40 cellular contexts compared by ENCODE assay signal in genomic region chr11:59883597-59883996, GRCh38. TPM values are rescaled to one million over a fixed set of nuclear protein-coding genes. Genes with fewer than 3 reads are reported as not detected.
"Had no signal": no experiment of that assay in that cellular context is flagged by ENCODE, and none has a peak within 500 bp of the region (broad histone marks: within the 10 kb centered on the region; RNA-seq: fewer than 3 reads in every experiment).

No MANE protein-coding gene starts in this region.

- H3K4me1 ChIP-seq: adrenal gland, ascending aorta, body of pancreas, breast epithelium had no signal

- ATAC-seq: activated naive CD4-positive, alpha-beta T cell treated with anti-CD3 and anti-CD28 coated beads, Interleukin-2, amount 50 U/mL, for 72 hours; activated naive CD8-positive, alpha-beta T cell treated with anti-CD3 and anti-CD28 coated beads, Interleukin-2, amount 50 U/mL, for 24 hours; activated T-cell treated with anti-CD3 and anti-CD28 coated beads, Interleukin-2, amount 50 U/mL, for 4 hours; activated T-cell treated with anti-CD3 and anti-CD28 coated beads, Interleukin-2, amount 50 U/mL, for 72 hours; activated T-helper 17 cell treated with anti-CD3 and anti-CD28 coated beads, Interleukin-2, amount 50 U/mL, for 72 hours; body of pancreas had no signal

- H3K27me3 ChIP-seq: adrenal gland, ascending aorta, body of pancreas, brain microvascular endothelial cell, breast epithelium, cardiac muscle cell had no signal

- H3K27ac ChIP-seq: adrenal gland, ascending aorta, body of pancreas, brain microvascular endothelial cell, breast epithelium, cardiac muscle cell had no signal

- DNase-seq: activated effector memory CD4-positive, alpha-beta T cell treated with anti-CD3 and anti-CD28 coated beads, Interleukin-2, amount 50 U/mL, for 16 hours; activated effector memory CD4-positive, alpha-beta T cell treated with Interleukin-2 at 50 U/mL for 16 hours; activated gamma-delta T cell; activated gamma-delta T cell treated with Interleukin-2 at 50 U/mL for 16 hours; activated naive CD4-positive, alpha-beta T cell; activated naive CD4-positive, alpha-beta T cell treated with anti-CD3 and anti-CD28 coated beads for 36 hours; activated naive CD4-positive, alpha-beta T cell treated with anti-CD3 and anti-CD28 coated beads, Interleukin-2, amount 10 ng/mL, durations not matched to agents 7 days and 5 days; activated naive CD4-positive, alpha-beta T cell treated with anti-CD3 and anti-CD28 coated beads, Interleukin-2, amount 50 U/mL, for 16 hours; activated naive CD4-positive, alpha-beta T cell treated with Interleukin-2 at 50 U/mL for 16 hours; activated naive CD8-positive, alpha-beta T cell treated with anti-CD3 and anti-CD28 coated beads for 36 hours; activated naive CD8-positive, alpha-beta T cell treated with anti-CD3 and anti-CD28 coated beads, Interleukin-2, amount 10 ng/mL, durations not matched to agents 7 days and 5 days; activated naive CD8-positive, alpha-beta T cell treated with anti-CD3 and anti-CD28 coated beads, Interleukin-2, amount 50 U/mL, for 24 hours; activated T-cell treated with anti-CD3 and anti-CD28 coated beads, Interleukin-2, amount 50 U/mL, for 1 hour; activated T-cell treated with anti-CD3 and anti-CD28 coated beads, Interleukin-2, amount 50 U/mL, for 24 hours; activated T-cell treated with anti-CD3 and anti-CD28 coated beads, Interleukin-2, amount 50 U/mL, for 4 hours; activated T-cell treated with anti-CD3 and anti-CD28 coated beads, Interleukin-2, amount 50 U/mL, for 48 hours; activated T-cell treated with anti-CD3 and anti-CD28 coated beads, Interleukin-2, amount 50 U/mL, for 72 hours; adrenal gland; amniotic stem cell; amygdala; anterior cingulate cortex; aorta; body of pancreas; brain microvascular endothelial cell; caudate nucleus; central memory CD4-positive, alpha-beta T cell; cerebellar nuclear complex had no signal

- H3K4me3 ChIP-seq: adrenal gland, ascending aorta, body of pancreas, breast epithelium, cardiac muscle cell had no signal

- H3K36me3 ChIP-seq: adrenal gland, ascending aorta, brain microvascular endothelial cell, breast epithelium, cardiac muscle cell had no signal

- H3K9me3 ChIP-seq: adrenal gland, body of pancreas had no signal

RNA-seq across cellular contexts. Expression of gene OOSP3, which starts 5.0 kb away (rescaled TPM):
- total RNA-seq: activated naive CD4-positive, alpha-beta T cell treated with anti-CD3 and anti-CD28 coated beads for 36 hours; activated naive CD4-positive, alpha-beta T cell treated with anti-CD3 and anti-CD28 coated beads, Interleukin-2, amount 50 U/mL, for 72 hours; activated naive CD8-positive, alpha-beta T cell treated with anti-CD3 and anti-CD28 coated beads for 36 hours; activated naive CD8-positive, alpha-beta T cell treated with anti-CD3 and anti-CD28 coated beads, Interleukin-2, amount 10 ng/mL, durations not matched to agents 7 days and 5 days; activated T-cell treated with anti-CD3 and anti-CD28 coated beads, Interleukin-2, amount 50 U/mL, for 4 hours; activated T-cell treated with anti-CD3 and anti-CD28 coated beads, Interleukin-2, amount 50 U/mL, for 72 hours; activated T-helper 1 cell treated with anti-CD3 and anti-CD28 coated beads, Interleukin-12 subunit alpha, Interleukin-12 subunit beta, Interleukin-2, Interleukin-4 antibody, amounts not matched to agents 30 ng/mL and 10 ng/mL and 1 ng/mL, durations not matched to agents 14 hours and 24 hours and 36 hours; activated T-helper 17 cell treated with anti-CD3 and anti-CD28 coated beads, Interleukin-2, amount 50 U/mL, for 72 hours; activated T-helper 2 cell treated with anti-CD3 and anti-CD28 coated beads, Interferon-gamma antibody, Interleukin-2, Interleukin-4, amounts not matched to agents 10 μg/mL and 5 μg/mL and 100 μg/mL, durations not matched to agents 14 hours and 24 hours and 36 hours; adrenal gland; aorta; ascending aorta; astrocyte; body of pancreas; breast epithelium; bronchial epithelial cell; cardiac muscle cell; cardiac septum; cerebellum; chondrocyte had no signal
- polyA plus RNA-seq: adipose tissue, adrenal gland, aorta, cardiac muscle cell had no signal

RNA-seq across cellular contexts. Expression of gene TCN1, which starts 17.3 kb away (rescaled TPM):
- total RNA-seq: activated naive CD4-positive, alpha-beta T cell treated with anti-CD3 and anti-CD28 coated beads for 36 hours; activated naive CD4-positive, alpha-beta T cell treated with anti-CD3 and anti-CD28 coated beads, Interleukin-2, amount 50 U/mL, for 72 hours; activated naive CD8-positive, alpha-beta T cell treated with anti-CD3 and anti-CD28 coated beads for 36 hours; activated naive CD8-positive, alpha-beta T cell treated with anti-CD3 and anti-CD28 coated beads, Interleukin-2, amount 10 ng/mL, durations not matched to agents 7 days and 5 days; activated T-cell treated with anti-CD3 and anti-CD28 coated beads, Interleukin-2, amount 50 U/mL, for 4 hours; activated T-cell treated with anti-CD3 and anti-CD28 coated beads, Interleukin-2, amount 50 U/mL, for 72 hours; activated T-helper 1 cell treated with anti-CD3 and anti-CD28 coated beads, Interleukin-12 subunit alpha, Interleukin-12 subunit beta, Interleukin-2, Interleukin-4 antibody, amounts not matched to agents 30 ng/mL and 10 ng/mL and 1 ng/mL, durations not matched to agents 14 hours and 24 hours and 36 hours; activated T-helper 17 cell treated with anti-CD3 and anti-CD28 coated beads, Interleukin-2, amount 50 U/mL, for 72 hours; aorta; ascending aorta; cardiac muscle cell; cardiac septum; cerebellum; chondrocyte had no signal
- polyA plus RNA-seq: adrenal gland, aorta, cardiac muscle cell had no signal

RNA-seq across cellular contexts. Expression of gene CBLIF, which starts 38.3 kb away (rescaled TPM):
- total RNA-seq: activated naive CD4-positive, alpha-beta T cell treated with anti-CD3 and anti-CD28 coated beads for 36 hours; activated naive CD4-positive, alpha-beta T cell treated with anti-CD3 and anti-CD28 coated beads, Interleukin-2, amount 50 U/mL, for 72 hours; activated naive CD8-positive, alpha-beta T cell treated with anti-CD3 and anti-CD28 coated beads for 36 hours; activated naive CD8-positive, alpha-beta T cell treated with anti-CD3 and anti-CD28 coated beads, Interleukin-2, amount 10 ng/mL, durations not matched to agents 7 days and 5 days; activated T-cell treated with anti-CD3 and anti-CD28 coated beads, Interleukin-2, amount 50 U/mL, for 4 hours; activated T-cell treated with anti-CD3 and anti-CD28 coated beads, Interleukin-2, amount 50 U/mL, for 72 hours; activated T-helper 1 cell treated with anti-CD3 and anti-CD28 coated beads, Interleukin-12 subunit alpha, Interleukin-12 subunit beta, Interleukin-2, Interleukin-4 antibody, amounts not matched to agents 30 ng/mL and 10 ng/mL and 1 ng/mL, durations not matched to agents 14 hours and 24 hours and 36 hours; activated T-helper 17 cell treated with anti-CD3 and anti-CD28 coated beads, Interleukin-2, amount 50 U/mL, for 72 hours; activated T-helper 2 cell treated with anti-CD3 and anti-CD28 coated beads, Interferon-gamma antibody, Interleukin-2, Interleukin-4, amounts not matched to agents 10 μg/mL and 5 μg/mL and 100 μg/mL, durations not matched to agents 14 hours and 24 hours and 36 hours; adrenal gland; aorta; astrocyte; body of pancreas; breast epithelium; bronchial epithelial cell; cardiac septum; cerebellum; chondrocyte had no signal
- polyA plus RNA-seq: adrenal gland, cardiac muscle cell had no signal

RNA-seq across cellular contexts. Expression of gene OOSP1, which starts 54.6 kb away (rescaled TPM):
- total RNA-seq: activated naive CD4-positive, alpha-beta T cell treated with anti-CD3 and anti-CD28 coated beads for 36 hours; activated naive CD4-positive, alpha-beta T cell treated with anti-CD3 and anti-CD28 coated beads, Interleukin-2, amount 50 U/mL, for 72 hours; activated naive CD8-positive, alpha-beta T cell treated with anti-CD3 and anti-CD28 coated beads for 36 hours; activated naive CD8-positive, alpha-beta T cell treated with anti-CD3 and anti-CD28 coated beads, Interleukin-2, amount 10 ng/mL, durations not matched to agents 7 days and 5 days; activated T-cell treated with anti-CD3 and anti-CD28 coated beads, Interleukin-2, amount 50 U/mL, for 4 hours; activated T-cell treated with anti-CD3 and anti-CD28 coated beads, Interleukin-2, amount 50 U/mL, for 72 hours; activated T-helper 1 cell treated with anti-CD3 and anti-CD28 coated beads, Interleukin-12 subunit alpha, Interleukin-12 subunit beta, Interleukin-2, Interleukin-4 antibody, amounts not matched to agents 30 ng/mL and 10 ng/mL and 1 ng/mL, durations not matched to agents 14 hours and 24 hours and 36 hours; activated T-helper 17 cell treated with anti-CD3 and anti-CD28 coated beads, Interleukin-2, amount 50 U/mL, for 72 hours; activated T-helper 2 cell treated with anti-CD3 and anti-CD28 coated beads, Interferon-gamma antibody, Interleukin-2, Interleukin-4, amounts not matched to agents 10 μg/mL and 5 μg/mL and 100 μg/mL, durations not matched to agents 14 hours and 24 hours and 36 hours; adrenal gland; aorta; ascending aorta; astrocyte; body of pancreas; breast epithelium; bronchial epithelial cell; cardiac septum; cerebellum; chondrocyte had no signal
- polyA plus RNA-seq: adipose tissue, adrenal gland, aorta had no signal
